20 cellular contexts compared by ENCODE assay signal in genomic region chr6:24740861-24741260, GRCh38. TPM values are rescaled to one million over a fixed set of nuclear protein-coding genes. Genes with fewer than 3 reads are reported as not detected.
"Had no signal": no experiment of that assay in that cellular context is flagged by ENCODE, and none has a peak within 500 bp of the region (broad histone marks: within the 10 kb centered on the region; RNA-seq: fewer than 3 reads in every experiment).

No MANE protein-coding gene starts in this region.

- H3K36me3 ChIP-seq: sigmoid colon, suprapubic skin had no signal

- ATAC-seq: activated CD8-positive, alpha-beta T cell treated with anti-CD3 and anti-CD28 coated beads, Interleukin-2, amount 10 ng/mL, durations not matched to agents 7 days and 5 days; left lobe of liver; mucosa of descending colon; naive thymus-derived CD8-positive, alpha-beta T cell; stimulated activated naive CD8-positive, alpha-beta T cell treated with anti-CD3 and anti-CD28 coated beads, Interleukin-15, Interleukin-2, amounts not matched to agents 100 U/mL and 50 U/mL, for 24 hours had no signal

- DNase-seq: activated CD4-positive, alpha-beta T cell treated with anti-CD3 and anti-CD28 coated beads for 4 hours; activated CD8-positive, alpha-beta memory T cell treated with anti-CD3 and anti-CD28 coated beads, Interleukin-2, amount 50 U/mL, for 48 hours; activated CD8-positive, alpha-beta T cell treated with anti-CD3 and anti-CD28 coated beads, Interleukin-2, amount 10 ng/mL, durations not matched to agents 7 days and 5 days; activated naive CD4-positive, alpha-beta T cell treated with Interleukin-2 at 50 U/mL for 16 hours; central memory CD4-positive, alpha-beta T cell; erythroblast; immature natural killer cell; mucosa of descending colon; naive thymus-derived CD8-positive, alpha-beta T cell; occipital lobe; sigmoid colon; stimulated activated CD4-positive, alpha-beta T cell treated with anti-CD3 and anti-CD28 coated beads, Interleukin-4, amount 100 ng/mL, for 1 hour; stimulated activated CD8-positive, alpha-beta memory T cell treated with anti-CD3 and anti-CD28 coated beads, Interleukin-4, amount 100 ng/mL, for 48 hours; stimulated activated naive CD8-positive, alpha-beta T cell treated with anti-CD3 and anti-CD28 coated beads, Interleukin-15, Interleukin-2, amounts not matched to agents 100 U/mL and 50 U/mL, for 24 hours; SW 1271; T1000 had no signal

- H3K27me3 ChIP-seq: sigmoid colon, suprapubic skin had no signal

- H3K4me3 ChIP-seq: mucosa of descending colon, sigmoid colon, suprapubic skin had no signal

- H3K9me3 ChIP-seq: mucosa of descending colon, sigmoid colon, suprapubic skin had no signal

- H3K27ac ChIP-seq: sigmoid colon, suprapubic skin had no signal

RNA-seq across cellular contexts. Expression of gene ARMH2, which starts 57.9 kb away (rescaled TPM):
- total RNA-seq: fibroblast of villous mesenchyme, left lobe of liver, mucosa of descending colon, occipital lobe, pulmonary artery endothelial cell, sigmoid colon, suprapubic skin had no signal
- polyA plus RNA-seq: immature natural killer cell had no signal
